Comparison of ENCODE assay signal across 8 cellular contexts in genomic region chr21:32940079-32941014, GRCh38.
A peak's percentile ranks its signal among the peaks of the same experiment; 100 is the strongest.
DNase-seq lines count a peak whose midpoint lies in the region; ATAC-seq and TF ChIP-seq lines count a peak whose summit lies in the region.

No MANE protein-coding gene starts in this region.

- peaks cover 23% of the 10 kb centered on the region for H3K27me3 ChIP-seq in A673 (replicated peaks; ENCODE audit: insufficient read depth, low read depth, low read length, poor library complexity)
- H3K27me3 ChIP-seq in GM06990 (replicated peaks; ENCODE audit: control insufficient read depth, insufficient read depth, low read length): no peaks in the 10 kb centered on the region

- POLR2A ChIA-PET in A673 (lab: Charles Lee; ENCODE audit: low non-redundant PET): no interaction called here

- H3K4me3 ChIP-seq in A673 (ENCODE audit: low read depth, low read length, poor library complexity, severe bottlenecking): no peak overlapping the region
- no peak overlapping the region for H3K4me3 ChIP-seq in GM06990 (replicated peaks; ENCODE audit: low read depth, low read length)
- H3K4me3 ChIP-seq in epithelial cell of proximal tubule (ENCODE audit: low read depth, low read length): no peak overlapping the region

- TF ChIP-seq CTCF in A673 (conservative IDR thresholded peaks at IDR 0.05; ENCODE audit: low read depth, low read length) (peak; percentile 88), GM06990 (IDR thresholded peaks at IDR 0.05; ENCODE audit: insufficient read depth, low read length, poor library complexity, severe bottlenecking) (peak; percentile 79), epithelial cell of proximal tubule (conservative IDR thresholded peaks at IDR 0.05; ENCODE audit: low read depth, low read length) (peak; percentile 91)

- DNase-seq in A673 (ENCODE audit: low spot score): peak; percentile 68
- DNase-seq in GM06990 (ENCODE audit: extremely low read depth, insufficient read length): no peak
- peak; percentile 31 for DNase-seq in NCI-H2029 treated with DMSO at 0.1 percent for 48 hours (lab: John Stamatoyannopoulos, UW)
- DNase-seq in activated CD4-positive, alpha-beta T cell treated with anti-CD3 and anti-CD28 coated beads for 24 hours (ENCODE audit: low read depth in 2 of 2): peak; percentile 9 to 38
- no peak for DNase-seq in epithelial cell of proximal tubule (ENCODE audit: low read depth)
- DNase-seq in natural killer cell treated with Interleukin-12 subunit alpha and Interleukin-12 subunit beta and Interleukin-15 and Interleukin-18, amount 100 ng/mL, for 72 hours (ENCODE audit: low spot score): peak; percentile 61

- H3K9me3 Mint-ChIP-seq in natural killer cell treated with Interleukin-12 subunit alpha and Interleukin-12 subunit beta and Interleukin-15 and Interleukin-18, amount 100 ng/mL, for 72 hours: no peaks in the 10 kb centered on the region

- CTCF ChIA-PET in A673 (lab: Charles Lee): interaction anchor here (0.5 to 1.6 kb wide), 9 partner anchors 17 to 505 kb away, joined by 3 to 12 read pairs (median 4); partner anchors contain the start of gene PAXBP1

- no peaks in the 10 kb centered on the region for H3K9me3 ChIP-seq in A673 (ENCODE audit: low read depth, low read length, poor library complexity, severe bottlenecking)

- H3K4me1 ChIP-seq in A673 (ENCODE audit: insufficient read depth, low read length, poor library complexity, severe bottlenecking): no peaks in the 10 kb centered on the region

- no peak overlapping the region for H3K27ac ChIP-seq in A673 (ENCODE audit: low read depth, low read length, poor library complexity, severe bottlenecking)

- intact Hi-C loops in A673 (cut with micrococcal nuclease; ENCODE audit: unreplicated experiment): loop anchor here (2.0 to 5.0 kb wide), 3 partner anchors 187 to 507 kb away; no protein-coding TSS in a partner anchor

- H3K36me3 Mint-ChIP-seq in natural killer cell treated with Interleukin-12 subunit alpha and Interleukin-12 subunit beta and Interleukin-15 and Interleukin-18, amount 100 ng/mL, for 72 hours: no peaks in the 10 kb centered on the region

- no peak overlapping the region for H3K4me3 Mint-ChIP-seq in natural killer cell treated with Interleukin-12 subunit alpha and Interleukin-12 subunit beta and Interleukin-15 and Interleukin-18, amount 100 ng/mL, for 72 hours

- H3K36me3 ChIP-seq in A673 (ENCODE audit: insufficient read depth, low read length, poor library complexity, severe bottlenecking): no peaks in the 10 kb centered on the region
- no peaks in the 10 kb centered on the region for H3K36me3 ChIP-seq in GM06990 (ENCODE audit: control insufficient read depth, insufficient read depth, low read length)

- peaks cover 10 to 11% of the 10 kb centered on the region in 2 donors for H3K27me3 Mint-ChIP-seq in natural killer cell treated with Interleukin-12 subunit alpha and Interleukin-12 subunit beta and Interleukin-15 and Interleukin-18, amount 100 ng/mL, for 72 hours

- H3K27ac Mint-ChIP-seq in natural killer cell treated with Interleukin-12 subunit alpha and Interleukin-12 subunit beta and Interleukin-15 and Interleukin-18, amount 100 ng/mL, for 72 hours: no peak overlapping the region

- BruUV-seq in A673 (replicated peaks; lab: Mats Ljungman, UMichigan): no TSS peak

- no peak for ATAC-seq in natural killer cell treated with Interleukin-12 subunit alpha and Interleukin-12 subunit beta and Interleukin-15 and Interleukin-18, amount 100 ng/mL, for 72 hours
- no peak for ATAC-seq in HG03342 (IDR thresholded peaks at IDR 0.05; ENCODE audit: unreplicated experiment)
- ATAC-seq in HG02798 (IDR thresholded peaks at IDR 0.05; ENCODE audit: poor library complexity, unreplicated experiment): no peak

- H3K4me1 Mint-ChIP-seq in natural killer cell treated with Interleukin-12 subunit alpha and Interleukin-12 subunit beta and Interleukin-15 and Interleukin-18, amount 100 ng/mL, for 72 hours (ENCODE audit: low read depth in 2 of 2): peaks cover 4 to 15% of the 10 kb centered on the region in 2 donors

Comparison
In these comparisons a context has a peak if more than half of its experiments do, and no peak if none do; other contexts are left out.
1. DNase-seq: peak in A673 (single experiment), NCI-H2029 treated with DMSO at 0.1 percent for 48 hours (single experiment), activated CD4-positive, alpha-beta T cell treated with anti-CD3 and anti-CD28 coated beads for 24 hours (2 of 2) and natural killer cell treated with Interleukin-12 subunit alpha and Interleukin-12 subunit beta and Interleukin-15 and Interleukin-18, amount 100 ng/mL, for 72 hours (single experiment); none in GM06990 (single experiment) and epithelial cell of proximal tubule (single experiment).
2. Peak in every context shown above with its lines, with median percentiles within 50 percentile points of each other: CTCF ChIP-seq.